In genomic region chr6:83126807-83127206, GRCh38 we compare ENCODE assay signal across 23 cellular contexts. TPM values are rescaled to one million over a fixed set of nuclear protein-coding genes. Genes with fewer than 3 reads are reported as not detected.
A peak's percentile ranks its signal among the peaks of the same experiment; 100 is the strongest.
DNase-seq lines count a peak whose midpoint lies in the region; ATAC-seq, FAIRE-seq and TF ChIP-seq lines count a peak whose summit lies in the region.
"Had no signal": no experiment of that assay in that cellular context is flagged by ENCODE, and none has a peak within 500 bp of the region (broad histone marks: within the 10 kb centered on the region; RNA-seq: fewer than 3 reads in every experiment).

No MANE protein-coding gene starts in this region.

- no peaks in the 10 kb centered on the region for H3K79me2 ChIP-seq in GM23338 (replicated peaks; ENCODE audit: insufficient read depth)

- H3K9me3 Mint-ChIP-seq in GM23338 (no peaks in the 10 kb centered on the region), neural crest cell (no peaks in the 10 kb centered on the region)
- H3K9me3 Mint-ChIP-seq in activated T-helper 17 cell treated with anti-CD3 and anti-CD28 coated beads, Interleukin-2, amount 50 U/mL, for 72 hours = no peaks in the 10 kb centered on the region
- H3K9me3 Mint-ChIP-seq: CD14-positive monocyte had no signal

- H3K9me2 ChIP-seq in GM23338 (ENCODE audit: insufficient read depth) = no peaks in the 10 kb centered on the region

- TF ChIP-seq POLR2A in A549 (IDR thresholded peaks at IDR 0.05; ENCODE audit: low read length) (no peak), prostate gland (IDR thresholded peaks at IDR 0.05) (no peak)

- no peaks in the 10 kb centered on the region for H3F3A ChIP-seq in GM23338 (replicated peaks; ENCODE audit: low read depth)

- H3K4me1 Mint-ChIP-seq in GM23338 (peaks cover 16% of the 10 kb centered on the region), neural crest cell (no peaks in the 10 kb centered on the region)
- no peaks in the 10 kb centered on the region for H3K4me1 Mint-ChIP-seq in activated T-helper 17 cell treated with anti-CD3 and anti-CD28 coated beads, Interleukin-2, amount 50 U/mL, for 72 hours

- peak overlapping the region; percentile 85 for H3K27ac Mint-ChIP-seq in GM23338
- H3K27ac Mint-ChIP-seq in activated T-helper 17 cell treated with anti-CD3 and anti-CD28 coated beads, Interleukin-2, amount 50 U/mL, for 72 hours = peak overlapping the region; percentile 21
- H3K27ac Mint-ChIP-seq in neural crest cell (ENCODE audit: unreplicated experiment) = peak overlapping the region; percentile 5
- H3K27ac Mint-ChIP-seq: CD14-positive monocyte had no signal

- CTCF ChIA-PET in A549 (lab: Yijun Ruan, JAX) = interaction anchor here (0.8 kb wide), 1 partner anchor 59 kb away, joined by 3 read pairs; the partner anchor contains the start of gene DOP1A

- no peaks in the 10 kb centered on the region for H3K4me1 ChIP-seq in A549
- H3K4me1 ChIP-seq in GM23338 (ENCODE audit: insufficient read depth) = peaks cover 24% of the 10 kb centered on the region
- no peaks in the 10 kb centered on the region for H3K4me1 ChIP-seq in prostate gland (replicated peaks)

- H3K4me3 ChIP-seq in A549 (no peak overlapping the region), GM23338 (no peak overlapping the region), prostate gland (no peak overlapping the region)
- H3K4me3 ChIP-seq: MG63, SJSA1 had no signal

- no peak for DNase-seq in A549 (ENCODE audit: low read depth in 1 of 2, low spot score in 1 of 2)
- DNase-seq in GM23338 (ENCODE audit: low spot score) = peak; percentile 6
- DNase-seq in neural crest cell (ENCODE audit: low read depth, low spot score) = no peak
- DNase-seq in HuH-7 (ENCODE audit: low spot score) = no peak
- no peak for DNase-seq in prostate gland (ENCODE audit: low spot score)
- DNase-seq: Calu3, DMS79 treated with DMSO at 0.1 percent for 48 hours, KBM-7, MG63, NCI-H1105 treated with DMSO at 0.1 percent for 48 hours, NCI-H2029, NCI-H446 treated with DMSO at 0.1 percent for 48 hours, NCI-H526 treated with DMSO at 0.1 percent for 48 hours, Right ventricle myocardium superior, RPMI8226 had no signal

- intact Hi-C loops in prostate gland (cut with DNase I) = no loop called here

- no peak overlapping the region for H3K4me2 ChIP-seq in A549
- 0 out of 2 replicates have a peak overlapping the region, but pooled peaks have one; percentile 9 for H3K4me2 ChIP-seq in GM23338

- TF ChIP-seq RAD21 in A549 (conservative IDR thresholded peaks at IDR 0.05 in 1 of 2, IDR thresholded peaks at IDR 0.05 in 1 of 2) = no peak

- no peak overlapping the region for H3K4me3 Mint-ChIP-seq in GM23338
- no peak overlapping the region for H3K4me3 Mint-ChIP-seq in activated T-helper 17 cell treated with anti-CD3 and anti-CD28 coated beads, Interleukin-2, amount 50 U/mL, for 72 hours
- no peak overlapping the region for H3K4me3 Mint-ChIP-seq in neural crest cell
- H3K4me3 Mint-ChIP-seq: CD14-positive monocyte had no signal

- H4K20me1 ChIP-seq in GM23338 (replicated peaks; ENCODE audit: insufficient read depth) = no peaks in the 10 kb centered on the region

- H3K27ac ChIP-seq in A549 (no peak overlapping the region), GM23338 (ENCODE audit: low read depth) (peak overlapping the region; percentile 77; the same call in 1 of the 2 replicates), prostate gland (no peak overlapping the region)
- H3K27ac ChIP-seq: SJSA1 had no signal

- POLR2A ChIA-PET in A549 (lab: Yijun Ruan, JAX) = no interaction called here

- H3K27me3 ChIP-seq in GM23338 (ENCODE audit: insufficient read depth) = no peaks in the 10 kb centered on the region
- no peaks in the 10 kb centered on the region for H3K27me3 ChIP-seq in prostate gland (replicated peaks; ENCODE audit: insufficient read depth)
- H3K27me3 ChIP-seq: BE2C, MG63, SJSA1 had no signal

- no peaks in the 10 kb centered on the region for H3K27me3 Mint-ChIP-seq in GM23338 (ENCODE audit: insufficient read depth, low read depth, poor library complexity)
- no peaks in the 10 kb centered on the region for H3K27me3 Mint-ChIP-seq in activated T-helper 17 cell treated with anti-CD3 and anti-CD28 coated beads, Interleukin-2, amount 50 U/mL, for 72 hours
- H3K27me3 Mint-ChIP-seq in neural crest cell (ENCODE audit: low read depth) = no peaks in the 10 kb centered on the region

- peaks cover 29% of the 10 kb centered on the region for H3K36me3 ChIP-seq in GM23338 (ENCODE audit: insufficient read depth)
- H3K36me3 ChIP-seq in prostate gland = no peaks in the 10 kb centered on the region

- 92% methylated on average over 5 of the region's 5 CpGs for WGBS in A549 (ENCODE audit: missing lambda C conversion rate)
- WGBS in prostate gland = 85% methylated on average over 5 of the region's 5 CpGs

- H3K9me3 ChIP-seq in A549 = no peaks in the 10 kb centered on the region
- H3K9me3 ChIP-seq in prostate gland = no peaks in the 10 kb centered on the region
- H3K9me3 ChIP-seq: BE2C, MG63, SJSA1 had no signal

- peaks cover 32% of the 10 kb centered on the region for H3K36me3 Mint-ChIP-seq in GM23338 (ENCODE audit: low read depth)
- H3K36me3 Mint-ChIP-seq in activated T-helper 17 cell treated with anti-CD3 and anti-CD28 coated beads, Interleukin-2, amount 50 U/mL, for 72 hours (ENCODE audit: low read depth) = peaks cover 86% of the 10 kb centered on the region
- H3K36me3 Mint-ChIP-seq in neural crest cell (ENCODE audit: low read depth) = peaks cover 10% of the 10 kb centered on the region

- no peak overlapping the region for H2AFZ ChIP-seq in GM23338

- TF ChIP-seq CTCF in A549 (IDR thresholded peaks at IDR 0.05) (no peak), GM23338 (conservative IDR thresholded peaks at IDR 0.05; ENCODE audit: low read depth in 2 of 2) (no peak), neural crest cell (conservative IDR thresholded peaks at IDR 0.05) (no peak), prostate gland (IDR thresholded peaks at IDR 0.05) (no peak)

- ATAC-seq in A549 = no peak
- ATAC-seq in GM23338 = no peak; the same call in 2 of the 3 replicates
- no peak for ATAC-seq in activated T-helper 17 cell treated with anti-CD3 and anti-CD28 coated beads, Interleukin-2, amount 50 U/mL, for 72 hours (replicated peaks)
- no peak for ATAC-seq in HG02840 (IDR thresholded peaks at IDR 0.05; ENCODE audit: low FRiP score, unreplicated experiment)
- ATAC-seq: HCT116 had no signal

- no peak for FAIRE-seq in A549 (lab: Jason Lieb, UNC)
- FAIRE-seq: GM12892, H1 had no signal

- TF ChIP-seq EP300 in A549 (IDR thresholded peaks at IDR 0.05) = no peak

TF ChIP-seq in A549, 52 proteins besides CTCF, POLR2A, EP300 and RAD21:
- TF ChIP-seq KDM1A (IDR thresholded peaks at IDR 0.05; ENCODE audit: low read depth) (no peak), TFCP2L1 (CRISPR knock-in tag; IDR thresholded peaks at IDR 0.05) (no peak), FOXS1 (CRISPR knock-in tag; IDR thresholded peaks at IDR 0.05) (no peak), MAFK (IDR thresholded peaks at IDR 0.05; ENCODE audit: partially characterized antibody) (peak; percentile 34), GATA3 (IDR thresholded peaks at IDR 0.05; ENCODE audit: borderline replicate concordance) (no peak), CHD2 (IDR thresholded peaks at IDR 0.05; ENCODE audit: low read length, partially characterized antibody) (no peak), JUNB (IDR thresholded peaks at IDR 0.05) (no peak), NFE2L2 (conservative IDR thresholded peaks at IDR 0.05; ENCODE audit: low read length) (no peak), BHLHE40 (IDR thresholded peaks at IDR 0.05; ENCODE audit: low read depth, low read length) (no peak)

TF ChIP-seq in GM23338, 12 proteins besides CTCF, POLR2A, EP300 and RAD21 (continues in another document):
- no peak for TF ChIP-seq ZNF114 (CRISPR knock-in tag; IDR thresholded peaks at IDR 0.05)

RNA-seq across cellular contexts. Expression of gene DOP1A, which starts 59.3 kb away (rescaled TPM):
- 5.9 and 7.0 TPM in 2 replicates for polyA plus RNA-seq in A549 (2011; rRNA removed)
- 0.67 and 0.79 TPM in 2 replicates for polyA plus RNA-seq in A549 (2012; cell fraction: cytosol; rRNA removed)
- polyA plus RNA-seq in A549 (2012; cell fraction: nucleus; rRNA removed) = 1.3 and 2.4 TPM in 2 replicates
- 2.2 to 2.6 TPM (median 2.5 TPM) in 3 replicates for polyA plus RNA-seq in A549 (2017; fragmentation: RNase III; extraction: RNeasy Plus Mini Kit Qiagen cat#74134 plus additional on column Dnase treatment)
- polyA minus RNA-seq in A549 (2011; rRNA and poly(A)+ RNA removed) = 6.7 and 8.4 TPM in 2 replicates
- 18.6 and 34.4 TPM in 2 replicates for total RNA-seq in GM23338 (2014; rRNA removed; shearing (Covaris generic))
- polyA plus RNA-seq in GM23338 (2016; fragmentation: Nextera tagmentation; extraction: Ambion mirVana) = 2.1 and 3.9 TPM in 2 replicates
- 1 to 10 TPM; 7.6 to 8.9 TPM for total RNA-seq in activated T-helper 17 cell treated with anti-CD3 and anti-CD28 coated beads, Interleukin-2, amount 50 U/mL, for 72 hours
- 17.8 and 18.4 TPM in 2 replicates for total RNA-seq in neural crest cell
- 10 to 100 TPM; 27.6 to 55.2 TPM for total RNA-seq in prostate gland

Comparison
In these comparisons a context has a peak if more than half of its experiments do, and no peak if none do; other contexts are left out.
1. H3K27ac Mint-ChIP-seq: peak in every context shown above with its lines; median percentile 85 in GM23338; 21 in activated T-helper 17 cell treated with anti-CD3 and anti-CD28 coated beads, Interleukin-2, amount 50 U/mL, for 72 hours; 5 in neural crest cell.